Comparison of ENCODE assay signal across 9 cellular contexts in genomic region chr2:88658890-88659881, GRCh38. TPM values are rescaled to one million over a fixed set of nuclear protein-coding genes. Genes with fewer than 3 reads are reported as not detected.
A peak's percentile ranks its signal among the peaks of the same experiment; 100 is the strongest.
DNase-seq lines count a peak whose midpoint lies in the region; ATAC-seq, FAIRE-seq and TF ChIP-seq lines count a peak whose summit lies in the region.
"Had no signal": no experiment of that assay in that cellular context is flagged by ENCODE, and none has a peak within 500 bp of the region (broad histone marks: within the 10 kb centered on the region; RNA-seq: fewer than 3 reads in every experiment).

No MANE protein-coding gene starts in this region.

- POLR2A ChIA-PET in HepG2 (lab: Yijun Ruan, JAX) = interaction anchor here (1.2 to 2.7 kb wide), 6 partner anchors 9 to 33 kb away, joined by 3 to 19 read pairs (median 4); partner anchors contain the start of gene EIF2AK3

- H3K27me3 ChIP-seq in MG63 (no peaks in the 10 kb centered on the region), mammary epithelial cell (ENCODE audit: insufficient read depth, low read length) (no peaks in the 10 kb centered on the region), HepG2 (ENCODE audit: control insufficient read depth in 1 of 2, insufficient read depth in 2 of 2, low read length in 2 of 2) (no peaks in the 10 kb centered on the region)

- WGBS in mammary epithelial cell (ENCODE audit: low coverage, missing lambda C conversion rate) = 95% methylated on average over 8 of the region's 8 CpGs
- WGBS in HepG2 (ENCODE audit: low lambda C conversion rate) = 10% methylated on average over 8 of the region's 8 CpGs

- FAIRE-seq in HepG2 (lab: Jason Lieb, UNC) = peak; percentile 46

- H3K79me2 ChIP-seq in mammary epithelial cell (ENCODE audit: insufficient read depth, low read length) (no peaks in the 10 kb centered on the region), HepG2 (ENCODE audit: insufficient read depth, low read length) (no peaks in the 10 kb centered on the region)

- CTCF ChIA-PET in mammary epithelial cell (lab: Charles Lee; ENCODE audit: low non-redundant PET) = interaction anchor here (0.5 kb wide), 1 partner anchor 329 kb away, joined by 4 read pairs; no protein-coding TSS in a partner anchor
- CTCF ChIA-PET in HepG2 (lab: Yijun Ruan, JAX; ENCODE audit: low intra/inter-chr PET ratio, low total read pairs) = no interaction called here

- peak overlapping the region; percentile 69 for H3K27ac ChIP-seq in 22Rv1
- peak overlapping the region; percentile 18 for H3K27ac ChIP-seq in mammary epithelial cell (ENCODE audit: insufficient read depth, low read depth, low read length)
- H3K27ac ChIP-seq in HepG2 (ENCODE audit: extremely low read length, insufficient read depth, low read length) = no peak overlapping the region

- intact Hi-C loops in mammary epithelial cell (cut with micrococcal nuclease) = no loop called here
- intact Hi-C loops in HepG2 (cut with micrococcal nuclease; ENCODE audit: unreplicated experiment) = loop anchor here (1.0 kb wide), 2 partner anchors 8 to 32 kb away; partner anchors contain the start of gene EIF2AK3

- H4K20me1 ChIP-seq in mammary epithelial cell (ENCODE audit: insufficient read depth, low read length) (no peaks in the 10 kb centered on the region), HepG2 (ENCODE audit: insufficient read depth, low read length) (no peaks in the 10 kb centered on the region)

- no peak for TF ChIP-seq RAD21 in HepG2 (CRISPR knock-in tag; IDR thresholded peaks at IDR 0.05)

- in situ Hi-C loops in mammary epithelial cell (cut with MboI; ENCODE audit: low sequenced_read_pairs in 2 of 2) = loop anchor here (25.0 kb wide), 1 partner anchor 472 kb away; no protein-coding TSS in a partner anchor
- in situ Hi-C loops in HepG2 (cut with HindIII; ENCODE audit: extremely low pct_ligation_motif_present, low pct_unique_long_range_greater_than_20kb) = no loop called here

- no peak overlapping the region for H3K9ac ChIP-seq in mammary epithelial cell (ENCODE audit: insufficient read depth, low read length)
- peak overlapping the region; percentile 45; the same call in 1 of the 2 replicates for H3K9ac ChIP-seq in HepG2 (ENCODE audit: insufficient read depth, low read depth, low read length)

- peaks cover 13% of the 10 kb centered on the region for H3K4me1 ChIP-seq in mammary epithelial cell (ENCODE audit: insufficient read depth, low read length)
- peaks cover 36% of the 10 kb centered on the region for H3K4me1 ChIP-seq in HepG2 (ENCODE audit: insufficient read depth, low read length)

- no peak overlapping the region for H3K4me2 ChIP-seq in mammary epithelial cell (ENCODE audit: insufficient read depth, low read depth, low read length)
- peak overlapping the region; percentile 81 for H3K4me2 ChIP-seq in HepG2 (ENCODE audit: low read depth, low read length)

- H2AFZ ChIP-seq in mammary epithelial cell (ENCODE audit: low read depth, low read length) (peak overlapping the region; percentile 42), HepG2 (ENCODE audit: low read length) (peak overlapping the region; percentile 93)

- no peaks in the 10 kb centered on the region for H3K36me3 ChIP-seq in MG63
- no peaks in the 10 kb centered on the region for H3K36me3 ChIP-seq in mammary epithelial cell (ENCODE audit: insufficient read depth, low read length)
- no peaks in the 10 kb centered on the region for H3K36me3 ChIP-seq in HepG2 (replicated peaks in 1 of 2; ENCODE audit: control insufficient read depth in 1 of 2, insufficient read depth in 2 of 2, low read length in 2 of 2)

- peaks cover 3% of the 10 kb centered on the region; the same call in 1 of the 2 replicates for H3K9me3 ChIP-seq in MG63
- no peaks in the 10 kb centered on the region for H3K9me3 ChIP-seq in mammary epithelial cell (replicated peaks; ENCODE audit: insufficient read depth, low read length)
- H3K9me3 ChIP-seq in HepG2 (ENCODE audit: low read length) = no peaks in the 10 kb centered on the region

- DNase-seq in MG63 = peak; percentile 80
- DNase-seq in mammary epithelial cell = no peak
- peak; percentile 64 for DNase-seq in HepG2 (ENCODE audit: low spot score)
- no peak for DNase-seq in middle frontal gyrus (ENCODE audit: extremely low spot score, low spot score)
- no peak for DNase-seq in glomerular visceral epithelial cell (ENCODE audit: extremely low spot score)
- DNase-seq: CD4-positive, CD25-positive, alpha-beta regulatory T cell had no signal

- no peak for TF ChIP-seq POLR2A in HepG2 (IDR thresholded peaks at IDR 0.05; ENCODE audit: insufficient read depth in 1 of 2, low read depth in 2 of 2, low read length in 2 of 2)

- no TSS peak for BruUV-seq in mammary epithelial cell (replicated peaks; lab: Mats Ljungman, UMichigan)
- BruUV-seq in HepG2 (replicated peaks; lab: Mats Ljungman, UMichigan) = no TSS peak

- no peak for TF ChIP-seq CTCF in 22Rv1 (IDR thresholded peaks at IDR 0.05)
- no peak for TF ChIP-seq CTCF in mammary epithelial cell (conservative IDR thresholded peaks at IDR 0.05 in 1 of 2, IDR thresholded peaks at IDR 0.05 in 1 of 2; ENCODE audit: extremely low read depth in 1 of 2, insufficient read depth in 1 of 2, low read depth in 1 of 2, low read length in 2 of 2)
- no peak for TF ChIP-seq CTCF in HepG2 (CRISPR knock-in tag; IDR thresholded peaks at IDR 0.05)

- peak; percentile 87 for ATAC-seq in HepG2
- ATAC-seq in HG02885 (IDR thresholded peaks at IDR 0.05; ENCODE audit: poor library complexity, unreplicated experiment) = no peak
- ATAC-seq in HG02970 (IDR thresholded peaks at IDR 0.05; ENCODE audit: low FRiP score, unreplicated experiment) = no peak

- dilution Hi-C loops in mammary epithelial cell (cut with HindIII; ENCODE audit: low sequenced_read_pairs) = no loop called here

- TF ChIP-seq EP300 in HepG2 (IDR thresholded peaks at IDR 0.05; ENCODE audit: low read depth in 2 of 2, low read length in 2 of 2) (no peak), HepG2 (CRISPR knock-in tag; IDR thresholded peaks at IDR 0.05; ENCODE audit: borderline replicate concordance) (no peak)

- H3K4me3 ChIP-seq in MG63 (no peak overlapping the region), mammary epithelial cell (replicated peaks in 1 of 3; ENCODE audit: insufficient read depth in 1 of 3, low read depth in 2 of 3, low read length in 3 of 3) (no peak overlapping the region), HepG2 (replicated peaks in 1 of 3; ENCODE audit: insufficient read depth in 1 of 3, low read depth in 2 of 3, low read length in 3 of 3) (peak overlapping the region; percentile 32 to 47 (median 44))

RNA-seq across cellular contexts. Expression of gene EIF2AK3, which starts 31.9 kb away (rescaled TPM):
- 10.4 and 11.7 TPM in 2 replicates for total RNA-seq in MG63 (2014; rRNA removed; shearing (Covaris generic); ENCODE audit: low replicate concordance)
- total RNA-seq in mammary epithelial cell (10 to 100 TPM; 19.2 to 25.3 TPM), HepG2 (2016; rRNA removed; fragmentation: Illumina TruSeq; extraction: Trizol) (19.3 and 30.6 TPM in 2 replicates)
- polyA plus RNA-seq in mammary epithelial cell (6.3 TPM), HepG2 (2011; rRNA removed) (10.3 and 11.6 TPM in 2 replicates)
- 8.7 TPM for polyA minus RNA-seq in mammary epithelial cell
- 1.9 and 4.1 TPM in 2 replicates for total RNA-seq in HepG2 (2016; cell fraction: cytosol; rRNA removed; fragmentation: Illumina TruSeq; extraction: Trizol; ENCODE audit: low read depth)
- total RNA-seq in HepG2 (2016; cell fraction: insoluble cytoplasmic fraction; rRNA removed; fragmentation: Illumina TruSeq; extraction: Trizol) = 16.3 and 30.3 TPM in 2 replicates
- 5.7 and 7.5 TPM in 2 replicates for total RNA-seq in HepG2 (2016; cell fraction: membrane; rRNA removed; fragmentation: Illumina TruSeq; extraction: Trizol)
- total RNA-seq in HepG2 (2016; cell fraction: nucleus; rRNA removed; fragmentation: Illumina TruSeq; extraction: Trizol) = 44.3 and 53.8 TPM in 2 replicates
- 5.9 and 10.2 TPM in 2 replicates for polyA plus RNA-seq in HepG2 (2011; cell fraction: cytosol; rRNA removed)
- 8.8 and 10.0 TPM in 2 replicates for polyA plus RNA-seq in HepG2 (2011; cell fraction: nucleus; rRNA removed)
- polyA plus RNA-seq in HepG2 (2012) = 16.3 and 19.2 TPM in 2 replicates
- 0.80 and 1.0 TPM in 2 replicates for polyA plus RNA-seq in HepG2 (2016; cell fraction: cytosol; fragmentation: Illumina TruSeq; extraction: Trizol; ENCODE audit: low read depth)
- polyA plus RNA-seq in HepG2 (2016; cell fraction: insoluble cytoplasmic fraction; fragmentation: Illumina TruSeq; extraction: Trizol; ENCODE audit: low read depth) = 8.4 and 9.4 TPM in 2 replicates
- 1.9 TPM in 2 replicates for polyA plus RNA-seq in HepG2 (2016; cell fraction: membrane; fragmentation: Illumina TruSeq; extraction: Trizol; ENCODE audit: low read depth)
- polyA plus RNA-seq in HepG2 (2016; cell fraction: nucleus; fragmentation: Illumina TruSeq; extraction: Trizol; ENCODE audit: insufficient read depth, low read depth) = 38.2 and 39.9 TPM in 2 replicates
- 5.4 and 6.6 TPM in 2 replicates for polyA minus RNA-seq in HepG2 (2011; rRNA and poly(A)+ RNA removed; ENCODE audit: low replicate concordance)
- polyA minus RNA-seq in HepG2 (2011; cell fraction: cytosol; rRNA and poly(A)+ RNA removed) = 14.1 and 21.9 TPM in 2 replicates
- 34.6 and 44.7 TPM in 2 replicates for polyA minus RNA-seq in HepG2 (2011; cell fraction: nucleus; rRNA and poly(A)+ RNA removed)

RNA-seq across cellular contexts. Expression of gene RPIA, which starts 32.3 kb away (rescaled TPM):
- total RNA-seq in MG63 (2014; rRNA removed; shearing (Covaris generic); ENCODE audit: low replicate concordance) = 9.5 and 15.8 TPM in 2 replicates
- total RNA-seq in mammary epithelial cell (10 to 100 TPM in 1 of 2 donors, 1 to 10 TPM in 1; 5.8 to 11.4 TPM), HepG2 (2016; rRNA removed; fragmentation: Illumina TruSeq; extraction: Trizol) (23.9 and 31.6 TPM in 2 replicates)
- polyA plus RNA-seq in mammary epithelial cell (6.1 TPM), HepG2 (2011; rRNA removed) (13.3 and 13.7 TPM in 2 replicates)
- 5.2 TPM for polyA minus RNA-seq in mammary epithelial cell
- 12.9 and 13.3 TPM in 2 replicates for total RNA-seq in HepG2 (2016; cell fraction: cytosol; rRNA removed; fragmentation: Illumina TruSeq; extraction: Trizol; ENCODE audit: low read depth)
- total RNA-seq in HepG2 (2016; cell fraction: insoluble cytoplasmic fraction; rRNA removed; fragmentation: Illumina TruSeq; extraction: Trizol) = 23.0 and 31.5 TPM in 2 replicates
- 25.6 and 26.4 TPM in 2 replicates for total RNA-seq in HepG2 (2016; cell fraction: membrane; rRNA removed; fragmentation: Illumina TruSeq; extraction: Trizol)
- 14.1 and 18.1 TPM in 2 replicates for total RNA-seq in HepG2 (2016; cell fraction: nucleus; rRNA removed; fragmentation: Illumina TruSeq; extraction: Trizol)
- 12.9 and 13.4 TPM in 2 replicates for polyA plus RNA-seq in HepG2 (2011; cell fraction: cytosol; rRNA removed)
- 6.1 and 9.3 TPM in 2 replicates for polyA plus RNA-seq in HepG2 (2011; cell fraction: nucleus; rRNA removed)
- 21.5 and 22.6 TPM in 2 replicates for polyA plus RNA-seq in HepG2 (2012)
- 23.8 and 26.4 TPM in 2 replicates for polyA plus RNA-seq in HepG2 (2016; cell fraction: cytosol; fragmentation: Illumina TruSeq; extraction: Trizol; ENCODE audit: low read depth)
- 50.9 and 54.3 TPM in 2 replicates for polyA plus RNA-seq in HepG2 (2016; cell fraction: insoluble cytoplasmic fraction; fragmentation: Illumina TruSeq; extraction: Trizol; ENCODE audit: low read depth)
- 31.6 and 32.5 TPM in 2 replicates for polyA plus RNA-seq in HepG2 (2016; cell fraction: membrane; fragmentation: Illumina TruSeq; extraction: Trizol; ENCODE audit: low read depth)
- polyA plus RNA-seq in HepG2 (2016; cell fraction: nucleus; fragmentation: Illumina TruSeq; extraction: Trizol; ENCODE audit: insufficient read depth, low read depth) = 37.5 and 37.9 TPM in 2 replicates
- polyA minus RNA-seq in HepG2 (2011; rRNA and poly(A)+ RNA removed; ENCODE audit: low replicate concordance) = 8.2 and 8.9 TPM in 2 replicates
- polyA minus RNA-seq in HepG2 (2011; cell fraction: cytosol; rRNA and poly(A)+ RNA removed) = 7.5 and 8.7 TPM in 2 replicates
- polyA minus RNA-seq in HepG2 (2011; cell fraction: nucleus; rRNA and poly(A)+ RNA removed) = 10.8 and 12.0 TPM in 2 replicates

Comparison
In these comparisons a context has a peak if more than half of its experiments do, and no peak if none do; other contexts are left out.
1. DNase-seq: peak in MG63 (single experiment) and HepG2 (single experiment); none in mammary epithelial cell (single experiment), middle frontal gyrus (single experiment) and glomerular visceral epithelial cell (single experiment).
2. H3K4me3 ChIP-seq: peak in HepG2 (3 of 3); none in MG63 (single experiment) and mammary epithelial cell (0 of 3).